ENCODE assay signal across 8 cellular contexts in the genomic region with DNA sequence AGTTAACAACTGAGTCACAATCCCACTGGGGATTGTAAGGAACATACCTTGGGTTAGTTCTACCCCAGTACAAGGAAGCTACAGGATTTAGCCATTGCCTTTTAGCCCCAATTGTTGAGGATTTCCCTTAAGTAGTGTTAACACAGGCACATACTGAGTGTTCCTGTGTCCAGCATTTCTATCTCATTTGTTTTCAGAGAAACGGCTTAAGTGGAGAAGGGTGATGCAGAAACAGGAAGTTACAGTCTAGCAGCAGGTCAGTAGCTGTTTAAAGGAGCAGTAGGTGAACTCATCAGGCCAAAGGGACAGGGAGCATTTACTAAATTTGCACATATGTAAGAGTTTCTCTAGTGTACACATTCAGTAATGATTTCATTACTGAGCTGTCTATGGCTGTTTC.
DNase-seq lines count a peak whose midpoint lies in the region; ATAC-seq and TF ChIP-seq lines count a peak whose summit lies in the region.

No MANE protein-coding gene starts in this region.

- H3K4me1 ChIP-seq in esophagus muscularis mucosa, result peaks cover 3 to 7% (median 6%) of the 10 kb centered on the region in 4 donors

- peaks cover 31% of the 10 kb centered on the region for H3K36me3 Mint-ChIP-seq in WTC11

- H3K4me1 Mint-ChIP-seq in WTC11, result peaks cover 12% of the 10 kb centered on the region

- WGBS in esophagus muscularis mucosa, result 0% methylated on average over 1 of the region's 1 CpG

- H3K4me3 ChIP-seq in esophagus muscularis mucosa, result no peak overlapping the region

- no peaks in the 10 kb centered on the region for H3K9me3 ChIP-seq in esophagus muscularis mucosa

- ATAC-seq in GM18858 (IDR thresholded peaks at IDR 0.05; ENCODE audit: unreplicated experiment) (peak; percentile 28), HG02678 (IDR thresholded peaks at IDR 0.05; ENCODE audit: unreplicated experiment) (peak; percentile 36), WTC11 (no peak)

- no peaks in the 10 kb centered on the region for H3K36me3 ChIP-seq in esophagus muscularis mucosa

- CTCF ChIA-PET in WTC11 (lab: Charles Lee), result no interaction called here

- no peak for TF ChIP-seq POLR2A in esophagus muscularis mucosa (IDR thresholded peaks at IDR 0.05; ENCODE audit: low read depth)

- H3K27ac ChIP-seq in esophagus muscularis mucosa (replicated peaks in 1 of 4), result no peak overlapping the region

- H3K4me3 Mint-ChIP-seq in WTC11, result no peak overlapping the region

- no peak for TF ChIP-seq CTCF in esophagus muscularis mucosa (IDR thresholded peaks at IDR 0.05)
- no peak for TF ChIP-seq CTCF in WTC11 (IDR thresholded peaks at IDR 0.05)

- no peaks in the 10 kb centered on the region for H3K27me3 ChIP-seq in esophagus muscularis mucosa

- no peak for TF ChIP-seq EP300 in esophagus muscularis mucosa (IDR thresholded peaks at IDR 0.05)

- H3K27ac Mint-ChIP-seq in WTC11, result no peak overlapping the region

- H3K27me3 Mint-ChIP-seq in WTC11 (ENCODE audit: low read depth), result no peaks in the 10 kb centered on the region

- POLR2A ChIA-PET in WTC11 (lab: Charles Lee), result no interaction called here

- peaks cover 44% of the 10 kb centered on the region for H3K9me3 Mint-ChIP-seq in WTC11

- peak; percentile 40 for DNase-seq in NCI-H69 (lab: John Stamatoyannopoulos, UW)
- DNase-seq in iris pigment epithelial cell (ENCODE audit: low read depth), result peak; percentile 74
- no peak for DNase-seq in esophagus muscularis mucosa (ENCODE audit: extremely low spot score)
- no peak for DNase-seq in NCI-H2107 treated with DMSO at 0.1 percent for 48 hours (lab: John Stamatoyannopoulos, UW; ENCODE audit: unreplicated experiment)
- no peak for DNase-seq in WTC11 (ENCODE audit: low spot score)
- DNase-seq in NCI-H2081 treated with DMSO at 0.1 percent for 48 hours (lab: John Stamatoyannopoulos, UW), result no peak

- intact Hi-C loops in esophagus muscularis mucosa (cut with DNase I), result no loop called here

TF ChIP-seq in WTC11, 78 proteins besides CTCF, POLR2A, EP300 and RAD21 (continues in another document):
- TF ChIP-seq ZNF232 (CRISPR knock-in tag; IDR thresholded peaks at IDR 0.05), result no peak
- TF ChIP-seq, protein P1, sequence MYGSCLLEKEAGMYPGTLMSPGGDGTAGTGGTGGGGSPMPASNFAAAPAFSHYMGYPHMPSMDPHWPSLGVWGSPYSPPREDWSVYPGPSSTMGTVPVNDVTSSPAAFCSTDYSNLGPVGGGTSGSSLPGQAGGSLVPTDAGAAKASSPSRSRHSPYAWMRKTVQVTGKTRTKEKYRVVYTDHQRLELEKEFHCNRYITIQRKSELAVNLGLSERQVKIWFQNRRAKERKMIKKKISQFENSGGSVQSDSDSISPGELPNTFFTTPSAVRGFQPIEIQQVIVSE (CRISPR knock-in tag; IDR thresholded peaks at IDR 0.05; ENCODE audit: borderline replicate concordance), result no peak
- no peak for TF ChIP-seq JAZF1 (CRISPR knock-in tag; IDR thresholded peaks at IDR 0.05)
- no peak for TF ChIP-seq FOXP4 (CRISPR knock-in tag; IDR thresholded peaks at IDR 0.05)
- TF ChIP-seq ZNF396 (CRISPR knock-in tag; IDR thresholded peaks at IDR 0.05; ENCODE audit: borderline replicate concordance), result no peak
- TF ChIP-seq, protein P2, sequence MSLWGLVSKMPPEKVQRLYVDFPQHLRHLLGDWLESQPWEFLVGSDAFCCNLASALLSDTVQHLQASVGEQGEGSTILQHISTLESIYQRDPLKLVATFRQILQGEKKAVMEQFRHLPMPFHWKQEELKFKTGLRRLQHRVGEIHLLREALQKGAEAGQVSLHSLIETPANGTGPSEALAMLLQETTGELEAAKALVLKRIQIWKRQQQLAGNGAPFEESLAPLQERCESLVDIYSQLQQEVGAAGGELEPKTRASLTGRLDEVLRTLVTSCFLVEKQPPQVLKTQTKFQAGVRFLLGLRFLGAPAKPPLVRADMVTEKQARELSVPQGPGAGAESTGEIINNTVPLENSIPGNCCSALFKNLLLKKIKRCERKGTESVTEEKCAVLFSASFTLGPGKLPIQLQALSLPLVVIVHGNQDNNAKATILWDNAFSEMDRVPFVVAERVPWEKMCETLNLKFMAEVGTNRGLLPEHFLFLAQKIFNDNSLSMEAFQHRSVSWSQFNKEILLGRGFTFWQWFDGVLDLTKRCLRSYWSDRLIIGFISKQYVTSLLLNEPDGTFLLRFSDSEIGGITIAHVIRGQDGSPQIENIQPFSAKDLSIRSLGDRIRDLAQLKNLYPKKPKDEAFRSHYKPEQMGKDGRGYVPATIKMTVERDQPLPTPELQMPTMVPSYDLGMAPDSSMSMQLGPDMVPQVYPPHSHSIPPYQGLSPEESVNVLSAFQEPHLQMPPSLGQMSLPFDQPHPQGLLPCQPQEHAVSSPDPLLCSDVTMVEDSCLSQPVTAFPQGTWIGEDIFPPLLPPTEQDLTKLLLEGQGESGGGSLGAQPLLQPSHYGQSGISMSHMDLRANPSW (CRISPR knock-in tag; conservative IDR thresholded peaks at IDR 0.05; ENCODE audit: low read depth), result no peak
- TF ChIP-seq ARID4B (CRISPR knock-in tag; IDR thresholded peaks at IDR 0.05; ENCODE audit: borderline replicate concordance), result no peak
- TF ChIP-seq, protein P3, sequence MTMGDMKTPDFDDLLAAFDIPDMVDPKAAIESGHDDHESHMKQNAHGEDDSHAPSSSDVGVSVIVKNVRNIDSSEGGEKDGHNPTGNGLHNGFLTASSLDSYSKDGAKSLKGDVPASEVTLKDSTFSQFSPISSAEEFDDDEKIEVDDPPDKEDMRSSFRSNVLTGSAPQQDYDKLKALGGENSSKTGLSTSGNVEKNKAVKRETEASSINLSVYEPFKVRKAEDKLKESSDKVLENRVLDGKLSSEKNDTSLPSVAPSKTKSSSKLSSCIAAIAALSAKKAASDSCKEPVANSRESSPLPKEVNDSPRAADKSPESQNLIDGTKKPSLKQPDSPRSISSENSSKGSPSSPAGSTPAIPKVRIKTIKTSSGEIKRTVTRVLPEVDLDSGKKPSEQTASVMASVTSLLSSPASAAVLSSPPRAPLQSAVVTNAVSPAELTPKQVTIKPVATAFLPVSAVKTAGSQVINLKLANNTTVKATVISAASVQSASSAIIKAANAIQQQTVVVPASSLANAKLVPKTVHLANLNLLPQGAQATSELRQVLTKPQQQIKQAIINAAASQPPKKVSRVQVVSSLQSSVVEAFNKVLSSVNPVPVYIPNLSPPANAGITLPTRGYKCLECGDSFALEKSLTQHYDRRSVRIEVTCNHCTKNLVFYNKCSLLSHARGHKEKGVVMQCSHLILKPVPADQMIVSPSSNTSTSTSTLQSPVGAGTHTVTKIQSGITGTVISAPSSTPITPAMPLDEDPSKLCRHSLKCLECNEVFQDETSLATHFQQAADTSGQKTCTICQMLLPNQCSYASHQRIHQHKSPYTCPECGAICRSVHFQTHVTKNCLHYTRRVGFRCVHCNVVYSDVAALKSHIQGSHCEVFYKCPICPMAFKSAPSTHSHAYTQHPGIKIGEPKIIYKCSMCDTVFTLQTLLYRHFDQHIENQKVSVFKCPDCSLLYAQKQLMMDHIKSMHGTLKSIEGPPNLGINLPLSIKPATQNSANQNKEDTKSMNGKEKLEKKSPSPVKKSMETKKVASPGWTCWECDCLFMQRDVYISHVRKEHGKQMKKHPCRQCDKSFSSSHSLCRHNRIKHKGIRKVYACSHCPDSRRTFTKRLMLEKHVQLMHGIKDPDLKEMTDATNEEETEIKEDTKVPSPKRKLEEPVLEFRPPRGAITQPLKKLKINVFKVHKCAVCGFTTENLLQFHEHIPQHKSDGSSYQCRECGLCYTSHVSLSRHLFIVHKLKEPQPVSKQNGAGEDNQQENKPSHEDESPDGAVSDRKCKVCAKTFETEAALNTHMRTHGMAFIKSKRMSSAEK (CRISPR knock-in tag; IDR thresholded peaks at IDR 0.05; ENCODE audit: borderline replicate concordance), result no peak

Comparison
In these comparisons a context has a peak if more than half of its experiments do, and no peak if none do; other contexts are left out.
1. DNase-seq: peak in NCI-H69 (single experiment) and iris pigment epithelial cell (single experiment); none in esophagus muscularis mucosa (single experiment), NCI-H2107 treated with DMSO at 0.1 percent for 48 hours (single experiment), WTC11 (single experiment) and NCI-H2081 treated with DMSO at 0.1 percent for 48 hours (single experiment).